In genomic region chr10:110002801-110003523, GRCh38 we compare ENCODE assay signal across 2 cellular contexts.
TF ChIP-seq lines count a peak whose summit lies in the region.

No MANE protein-coding gene starts in this region.

TF ChIP-seq in HEK293, 187 proteins besides CTCF, POLR2A, EP300 and RAD21 (continued from another document):
- 0 out of 2 replicates have a peak, but pooled peaks have one; percentile 28 for TF ChIP-seq ZNF639 (tag by site-specific recombination; IDR thresholded peaks at IDR 0.05)
- peak; percentile 96 for TF ChIP-seq SCRT2 (tag by site-specific recombination; IDR thresholded peaks at IDR 0.05)
- peak; percentile 99 for TF ChIP-seq SCRT1 (tag by site-specific recombination; IDR thresholded peaks at IDR 0.05; ENCODE audit: borderline replicate concordance)

TF ChIP-seq in WTC11, 78 proteins besides CTCF, POLR2A, EP300 and RAD21 (continued from another document):
- TF ChIP-seq ATF2 (CRISPR knock-in tag; IDR thresholded peaks at IDR 0.05; ENCODE audit: borderline replicate concordance, low read depth): no peak
- no peak for TF ChIP-seq IRF2 (CRISPR knock-in tag; IDR thresholded peaks at IDR 0.05; ENCODE audit: borderline replicate concordance, low read depth)
- TF ChIP-seq NFE2L1 (CRISPR knock-in tag; IDR thresholded peaks at IDR 0.05): no peak
- TF ChIP-seq MYBL2 (CRISPR knock-in tag; IDR thresholded peaks at IDR 0.05): no peak
- no peak for TF ChIP-seq RORB (CRISPR knock-in tag; IDR thresholded peaks at IDR 0.05)
- no peak for TF ChIP-seq TCF7 (CRISPR knock-in tag; IDR thresholded peaks at IDR 0.05; ENCODE audit: low read depth)
- no peak for TF ChIP-seq JAZF1 (CRISPR knock-in tag; IDR thresholded peaks at IDR 0.05)
- no peak for TF ChIP-seq ZNF425 (CRISPR knock-in tag; conservative IDR thresholded peaks at IDR 0.05)
- TF ChIP-seq E2F1 (CRISPR knock-in tag; IDR thresholded peaks at IDR 0.05): no peak
- no peak for TF ChIP-seq MAX (CRISPR knock-in tag; IDR thresholded peaks at IDR 0.05)
- no peak for TF ChIP-seq USF1 (CRISPR knock-in tag; IDR thresholded peaks at IDR 0.05)
- no peak for TF ChIP-seq FOXK1 (CRISPR knock-in tag; IDR thresholded peaks at IDR 0.05)
